In the genomic region with DNA sequence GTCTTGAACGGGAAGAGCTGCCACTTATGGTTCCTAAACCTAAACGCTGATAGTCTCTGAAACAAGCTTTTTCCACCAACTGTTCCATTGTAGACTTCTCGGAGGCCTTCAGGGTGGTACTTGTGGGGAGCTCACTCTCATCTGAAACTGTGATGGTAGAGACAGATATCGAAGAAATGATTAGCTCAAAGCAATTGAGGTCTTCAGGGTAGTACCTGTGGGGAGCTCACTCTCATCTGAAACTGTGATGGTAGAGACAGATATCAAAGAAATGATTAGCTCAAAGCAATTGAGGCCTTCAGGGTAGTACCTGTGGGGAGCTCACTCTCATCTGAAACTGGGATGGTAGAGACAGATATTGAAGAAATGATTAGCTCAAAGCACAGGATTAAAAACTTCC, we compare ENCODE assay signal across 1 cellular context.
TF ChIP-seq lines count a peak whose summit lies in the region.

No MANE protein-coding gene starts in this region.

TF ChIP-seq in IMR-90, 13 proteins besides CTCF, POLR2A, EP300 and RAD21:
- TF ChIP-seq CEBPB (IDR thresholded peaks at IDR 0.05; ENCODE audit: low read depth, low read length) = no peak
- TF ChIP-seq NFE2L2 (IDR thresholded peaks at IDR 0.05; ENCODE audit: low read depth, low read length) = no peak
- no peak for TF ChIP-seq SMC3 (IDR thresholded peaks at IDR 0.05; ENCODE audit: low read depth, low read length)
- TF ChIP-seq RCOR1 (IDR thresholded peaks at IDR 0.05; ENCODE audit: insufficient replicate concordance, low read length) = no peak
- TF ChIP-seq, protein P1, sequence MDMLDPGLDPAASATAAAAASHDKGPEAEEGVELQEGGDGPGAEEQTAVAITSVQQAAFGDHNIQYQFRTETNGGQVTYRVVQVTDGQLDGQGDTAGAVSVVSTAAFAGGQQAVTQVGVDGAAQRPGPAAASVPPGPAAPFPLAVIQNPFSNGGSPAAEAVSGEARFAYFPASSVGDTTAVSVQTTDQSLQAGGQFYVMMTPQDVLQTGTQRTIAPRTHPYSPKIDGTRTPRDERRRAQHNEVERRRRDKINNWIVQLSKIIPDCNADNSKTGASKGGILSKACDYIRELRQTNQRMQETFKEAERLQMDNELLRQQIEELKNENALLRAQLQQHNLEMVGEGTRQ (IDR thresholded peaks at IDR 0.05; ENCODE audit: low read depth, low read length) = no peak
- TF ChIP-seq BHLHE40 (IDR thresholded peaks at IDR 0.05; ENCODE audit: low read depth, low read length) = no peak
- no peak for TF ChIP-seq MAZ (IDR thresholded peaks at IDR 0.05; ENCODE audit: borderline replicate concordance, low read depth, low read length)
- no peak for TF ChIP-seq MAFK (IDR thresholded peaks at IDR 0.05; ENCODE audit: low read depth, low read length)
- no peak for TF ChIP-seq RFX5 (IDR thresholded peaks at IDR 0.05; ENCODE audit: low read depth, low read length)
- TF ChIP-seq CHD1 (IDR thresholded peaks at IDR 0.05; ENCODE audit: low read depth, low read length) = no peak
- no peak for TF ChIP-seq MXI1 (IDR thresholded peaks at IDR 0.05; ENCODE audit: borderline replicate concordance, low read depth, low read length)
TF ChIP-seq in IMR-90: peak in this region for 0.
